Comparison of ENCODE assay signal across 17 cellular contexts in the genomic region with DNA sequence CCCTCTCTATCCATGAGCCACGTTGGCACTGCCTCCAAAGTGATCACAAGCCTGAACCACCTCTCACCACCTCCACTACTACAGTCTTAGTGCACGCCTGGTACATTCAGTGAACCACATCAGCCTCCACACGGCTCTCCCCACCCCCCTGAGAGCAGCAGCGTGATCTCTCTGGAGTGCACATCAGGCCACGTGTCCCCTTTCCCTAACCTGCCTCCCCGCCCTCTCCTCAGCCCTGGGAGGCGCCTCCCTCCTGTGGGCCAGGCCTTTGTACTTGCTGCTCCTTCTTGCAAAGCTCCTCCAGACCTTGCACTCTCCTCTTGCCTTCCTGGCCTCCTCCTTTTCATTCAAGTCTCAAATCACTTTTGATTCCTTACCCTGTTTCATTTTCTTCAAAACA. TPM values are rescaled to one million over a fixed set of nuclear protein-coding genes. Genes with fewer than 3 reads are reported as not detected.
DNase-seq lines count a peak whose midpoint lies in the region; ATAC-seq, FAIRE-seq and TF ChIP-seq lines count a peak whose summit lies in the region.
"Had no signal": no experiment of that assay in that cellular context is flagged by ENCODE, and none has a peak within 500 bp of the region (broad histone marks: within the 10 kb centered on the region; RNA-seq: fewer than 3 reads in every experiment).

No MANE protein-coding gene starts in this region.

- H3K4me3 ChIP-seq in left lung: no peak overlapping the region
- H3K4me3 ChIP-seq: A549, coronary artery had no signal

- no peaks in the 10 kb centered on the region for H3K9me3 ChIP-seq in left lung
- H3K9me3 ChIP-seq: A549 had no signal

- H3K36me3 ChIP-seq in left lung: no peaks in the 10 kb centered on the region

- TF ChIP-seq CTCF in left lung (IDR thresholded peaks at IDR 0.05): no peak

- DNase-seq in left ventricle myocardium superior (peak; percentile 4), cardiac septum (ENCODE audit: low spot score) (no peak), RPMI8226 (peak; percentile 36), left lung (peak in 1 of 2 donors; percentile 60), urothelium cell line (ENCODE audit: low spot score) (no peak), DMS153 (lab: John Stamatoyannopoulos, UW) (no peak), HCEC 1CT (no peak)
- DNase-seq: activated effector memory CD4-positive, alpha-beta T cell treated with Interleukin-2 at 50 U/mL for 16 hours; CD4-positive, CD25-positive, alpha-beta regulatory T cell; islet precursor cell; NCI-H1048 had no signal

- H3K4me1 ChIP-seq in left lung: no peaks in the 10 kb centered on the region
- H3K4me1 ChIP-seq: A549 had no signal

- peak; percentile 35 for FAIRE-seq in urothelium cell line (lab: Jason Lieb, UNC)
- FAIRE-seq: A549, H54 had no signal

- peaks cover 0 to 9% of the 10 kb centered on the region in 2 donors for H3K27me3 ChIP-seq in left lung

- ATAC-seq in left ventricle myocardium superior (no peak), left lung (peak; percentile 88), HG03175 (IDR thresholded peaks at IDR 0.05; ENCODE audit: unreplicated experiment) (no peak)
- ATAC-seq: A549 had no signal

- no peak overlapping the region for H3K27ac ChIP-seq in left lung
- H3K27ac ChIP-seq: A549, coronary artery, RWPE1, VCaP had no signal

- intact Hi-C loops in left ventricle myocardium superior (cut with micrococcal nuclease) (no loop called here), cardiac septum (cut with DNase I) (no loop called here), left lung (cut with DNase I) (no loop called here)

RNA-seq across cellular contexts. Expression of gene SLC6A12, which starts 49.8 kb away (rescaled TPM):
- total RNA-seq in left ventricle myocardium superior (1.2 TPM), cardiac septum (2.7 TPM), left lung (1 to 10 TPM; 3.4 to 4.7 TPM)
- total RNA-seq: CD4-positive, CD25-positive, alpha-beta regulatory T cell had no signal

Comparison
In these comparisons a context has a peak if more than half of its experiments do, and no peak if none do; other contexts are left out.
1. DNase-seq: peak in left ventricle myocardium superior (single experiment) and RPMI8226 (single experiment); none in cardiac septum (single experiment), urothelium cell line (single experiment), DMS153 (single experiment) and HCEC 1CT (single experiment).